ENCODE assay signal across 8 cellular contexts in genomic region chr22:45163074-45163416, GRCh38. TPM values are rescaled to one million over a fixed set of nuclear protein-coding genes. Genes with fewer than 3 reads are reported as not detected.
A peak's percentile ranks its signal among the peaks of the same experiment; 100 is the strongest.
DNase-seq lines count a peak whose midpoint lies in the region; ATAC-seq and TF ChIP-seq lines count a peak whose summit lies in the region.

No MANE protein-coding gene starts in this region.

- ATAC-seq in GM21367 (IDR thresholded peaks at IDR 0.05; ENCODE audit: unreplicated experiment) = peak; percentile 11
- peak; percentile 43 for ATAC-seq in left lung
- ATAC-seq in GM18907 (IDR thresholded peaks at IDR 0.05; ENCODE audit: unreplicated experiment) = no peak

- DNase-seq in NCI-H2171 treated with DMSO at 0.1 percent for 48 hours (lab: John Stamatoyannopoulos, UW) = peak; percentile 66
- DNase-seq in cerebellar cortex (ENCODE audit: low spot score) = peak; percentile 32
- peak in 1 of 2 donors; percentile 39 for DNase-seq in left lung
- DNase-seq in activated effector memory CD4-positive, alpha-beta T cell treated with Interleukin-2 at 50 U/mL for 16 hours = no peak

- peak overlapping the region; percentile 70 to 96 (median 90) for H3K4me3 ChIP-seq in BLaER1 treated with 17β-estradiol and CSF1 and Interleukin-3, amounts not matched to agents 10 nM and 100 nM
- peak overlapping the region; percentile 82 to 83 for H3K4me3 ChIP-seq in left lung

- H4K20me1 ChIP-seq in BLaER1 treated with 17β-estradiol and CSF1 and Interleukin-3, amounts not matched to agents 10 nM and 100 nM = peaks cover 14 to 36% (median 35%) of the 10 kb centered on the region in 11 experiments; a peak in 21 of 22 replicates

- intact Hi-C loops in left lung (cut with DNase I) = no loop called here

- H3K9me3 ChIP-seq in BLaER1 treated with 17β-estradiol and CSF1 and Interleukin-3, amounts not matched to agents 10 nM and 100 nM (replicated peaks in 1 of 11) = peaks cover 0 to 9% (median 0%) of the 10 kb centered on the region in 11 experiments; a peak in 8 of 22 replicates
- H3K9me3 ChIP-seq in left lung = no peaks in the 10 kb centered on the region

- H3K4me2 ChIP-seq in BLaER1 treated with 17β-estradiol and CSF1 and Interleukin-3, amounts not matched to agents 10 nM and 100 nM = peak overlapping the region; percentile 76 to 96 (median 92)

- peaks cover 64 to 79% (median 73%) of the 10 kb centered on the region in 10 experiments for H3K4me1 ChIP-seq in BLaER1 treated with 17β-estradiol and CSF1 and Interleukin-3, amounts not matched to agents 10 nM and 100 nM
- peaks cover 20 to 86% of the 10 kb centered on the region in 2 donors for H3K4me1 ChIP-seq in left lung

- H3K36me3 ChIP-seq in BLaER1 treated with 17β-estradiol and CSF1 and Interleukin-3, amounts not matched to agents 10 nM and 100 nM = peaks cover 4 to 52% (median 27%) of the 10 kb centered on the region in 11 experiments; a peak in 21 of 22 replicates
- peaks cover 0 to 5% of the 10 kb centered on the region in 2 donors for H3K36me3 ChIP-seq in left lung

- peak overlapping the region; percentile 86 to 98 (median 96) for H3K9ac ChIP-seq in BLaER1 treated with 17β-estradiol and CSF1 and Interleukin-3, amounts not matched to agents 10 nM and 100 nM

- H3K27ac ChIP-seq in BLaER1 treated with 17β-estradiol and CSF1 and Interleukin-3, amounts not matched to agents 10 nM and 100 nM = peak overlapping the region; percentile 83 to 98 (median 96)
- H3K27ac ChIP-seq in left lung (peak overlapping the region; percentile 91 to 95), temporal lobe (ENCODE audit: low read depth, low read length) (peak overlapping the region; percentile 69)

- no peak for TF ChIP-seq CTCF in left lung (IDR thresholded peaks at IDR 0.05)

- no peaks in the 10 kb centered on the region for H3K27me3 ChIP-seq in BLaER1 treated with 17β-estradiol and CSF1 and Interleukin-3, amounts not matched to agents 10 nM and 100 nM
- H3K27me3 ChIP-seq in left lung = no peaks in the 10 kb centered on the region

RNA-seq across cellular contexts. Expression of gene NUP50, which starts 0.7 kb away (rescaled TPM):
- total RNA-seq in left lung (10 to 100 TPM; 54.7 to 70.0 TPM), temporal lobe (37.6 TPM)
